Comparison of ENCODE assay signal across 10 cellular contexts in genomic region chr16:46885960-46886763, GRCh38. TPM values are rescaled to one million over a fixed set of nuclear protein-coding genes. Genes with fewer than 3 reads are reported as not detected.
DNase-seq lines count a peak whose midpoint lies in the region; ATAC-seq, FAIRE-seq and TF ChIP-seq lines count a peak whose summit lies in the region.
"Had no signal": no experiment of that assay in that cellular context is flagged by ENCODE, and none has a peak within 500 bp of the region (broad histone marks: within the 10 kb centered on the region; RNA-seq: fewer than 3 reads in every experiment).

No MANE protein-coding gene starts in this region.

- H3K36me3 ChIP-seq in mammary epithelial cell (ENCODE audit: insufficient read depth, low read length) (peaks cover 3% of the 10 kb centered on the region), vagina (no peaks in the 10 kb centered on the region)

- CTCF ChIA-PET in mammary epithelial cell (lab: Charles Lee; ENCODE audit: low non-redundant PET), result interaction anchor here (1.2 kb wide), 1 partner anchor 32 kb away, joined by 3 read pairs; no protein-coding TSS in a partner anchor

- H3K27ac ChIP-seq in mammary epithelial cell (ENCODE audit: insufficient read depth, low read depth, low read length), result no peak overlapping the region
- peak overlapping the region; percentile 41 for H3K27ac ChIP-seq in vagina

- H3K4me3 Mint-ChIP-seq in stimulated activated naive CD8-positive, alpha-beta T cell treated with anti-CD3 and anti-CD28 coated beads, Interleukin-15, amount 100 ng/mL, for 72 hours, result peak overlapping the region; percentile 83 to 92

- H3K79me2 ChIP-seq in mammary epithelial cell (ENCODE audit: insufficient read depth, low read length), result peaks cover 49% of the 10 kb centered on the region

- no peak overlapping the region for H3K27ac Mint-ChIP-seq in stimulated activated naive CD8-positive, alpha-beta T cell treated with anti-CD3 and anti-CD28 coated beads, Interleukin-15, amount 100 ng/mL, for 72 hours

- dilution Hi-C loops in mammary epithelial cell (cut with HindIII; ENCODE audit: low sequenced_read_pairs), result no loop called here

- H3K9me3 Mint-ChIP-seq in stimulated activated naive CD8-positive, alpha-beta T cell treated with anti-CD3 and anti-CD28 coated beads, Interleukin-15, amount 100 ng/mL, for 72 hours, result no peaks in the 10 kb centered on the region

- H4K20me1 ChIP-seq in mammary epithelial cell (ENCODE audit: insufficient read depth, low read length), result no peaks in the 10 kb centered on the region

- intact Hi-C loops in mammary epithelial cell (cut with micrococcal nuclease), result loop anchor here (2.0 kb wide), 1 partner anchor 23 kb away; no protein-coding TSS in a partner anchor
- intact Hi-C loops in vagina (cut with DNase I), result no loop called here

- no peak for FAIRE-seq in frontal cortex (lab: Jason Lieb, UNC)
- FAIRE-seq: endometrium had no signal

- H3K27me3 ChIP-seq in mammary epithelial cell (ENCODE audit: insufficient read depth, low read length) (no peaks in the 10 kb centered on the region), vagina (no peaks in the 10 kb centered on the region)

- in situ Hi-C loops in mammary epithelial cell (cut with MboI; ENCODE audit: low sequenced_read_pairs in 2 of 2), result no loop called here

- TF ChIP-seq CTCF in mammary epithelial cell (conservative IDR thresholded peaks at IDR 0.05 in 1 of 2, IDR thresholded peaks at IDR 0.05 in 1 of 2; ENCODE audit: extremely low read depth in 1 of 2, insufficient read depth in 1 of 2, low read depth in 1 of 2, low read length in 2 of 2), result no peak
- no peak for TF ChIP-seq CTCF in vagina (IDR thresholded peaks at IDR 0.05)

- H3K9me3 ChIP-seq in mammary epithelial cell (replicated peaks; ENCODE audit: insufficient read depth, low read length) (no peaks in the 10 kb centered on the region), vagina (no peaks in the 10 kb centered on the region)

- peaks cover 30% of the 10 kb centered on the region for H3K4me1 Mint-ChIP-seq in stimulated activated naive CD8-positive, alpha-beta T cell treated with anti-CD3 and anti-CD28 coated beads, Interleukin-15, amount 100 ng/mL, for 72 hours

- peak overlapping the region; percentile 56 for H3K9ac ChIP-seq in mammary epithelial cell (ENCODE audit: insufficient read depth, low read length)

- H3K4me2 ChIP-seq in mammary epithelial cell (ENCODE audit: insufficient read depth, low read depth, low read length), result peak overlapping the region; percentile 75

- H2AFZ ChIP-seq in mammary epithelial cell (ENCODE audit: low read depth, low read length), result peak overlapping the region; percentile 47

- DNase-seq in stimulated activated naive CD8-positive, alpha-beta T cell treated with anti-CD3 and anti-CD28 coated beads, Interleukin-15, amount 100 ng/mL, for 72 hours, result no peak
- DNase-seq in stimulated activated naive CD8-positive, alpha-beta T cell treated with anti-CD3 and anti-CD28 coated beads, Interleukin-15, Interleukin-2, amounts not matched to agents 100 U/mL and 50 U/mL, for 24 hours, result no peak
- DNase-seq in mammary epithelial cell (peak; percentile 66), medulla oblongata (ENCODE audit: extremely low spot score) (peak; percentile 78), vagina (ENCODE audit: extremely low spot score in 2 of 2) (no peak), NCI-H524 (lab: John Stamatoyannopoulos, UW) (no peak), frontal cortex (ENCODE audit: low spot score in 2 of 2) (no peak)
- DNase-seq: SHP77 treated with DMSO at 0.1 percent for 48 hours had no signal

- WGBS in mammary epithelial cell (ENCODE audit: low coverage, missing lambda C conversion rate), result 6% methylated on average over 12 of the region's 12 CpGs

- H3K4me3 ChIP-seq in mammary epithelial cell (replicated peaks in 1 of 3; ENCODE audit: insufficient read depth in 1 of 3, low read depth in 2 of 3, low read length in 3 of 3) (peak overlapping the region; percentile 64 to 91 (median 91)), vagina (peak overlapping the region in 1 of 2 donors; percentile 77)

- TF ChIP-seq POLR2A in vagina (IDR thresholded peaks at IDR 0.05), result peak in 1 of 2 donors; percentile 14

- BruUV-seq in mammary epithelial cell (replicated peaks; lab: Mats Ljungman, UMichigan), result no TSS peak

- peaks cover 38% of the 10 kb centered on the region for H3K27me3 Mint-ChIP-seq in stimulated activated naive CD8-positive, alpha-beta T cell treated with anti-CD3 and anti-CD28 coated beads, Interleukin-15, amount 100 ng/mL, for 72 hours

- H3K4me1 ChIP-seq in mammary epithelial cell (ENCODE audit: insufficient read depth, low read length), result peaks cover 23% of the 10 kb centered on the region
- peaks cover 13% of the 10 kb centered on the region for H3K4me1 ChIP-seq in vagina

- ATAC-seq in stimulated activated naive CD8-positive, alpha-beta T cell treated with anti-CD3 and anti-CD28 coated beads, Interleukin-15, amount 100 ng/mL, for 72 hours, result no peak
- ATAC-seq in stimulated activated naive CD8-positive, alpha-beta T cell treated with anti-CD3 and anti-CD28 coated beads, Interleukin-15, Interleukin-2, amounts not matched to agents 100 U/mL and 50 U/mL, for 24 hours, result no peak
- ATAC-seq in GM18858 (IDR thresholded peaks at IDR 0.05; ENCODE audit: unreplicated experiment), result no peak

RNA-seq across cellular contexts. Expression of gene GPT2, which starts 2.0 kb away (rescaled TPM):
- 10 to 100 TPM; 59.9 to 81.5 TPM for total RNA-seq in mammary epithelial cell
- 34.8 TPM for polyA plus RNA-seq in mammary epithelial cell
- polyA minus RNA-seq in mammary epithelial cell, result 25.3 TPM
- 18.4 TPM for total RNA-seq in vagina
- total RNA-seq in frontal cortex, result 19.6 TPM

RNA-seq across cellular contexts. Expression of gene C16orf87, which starts 55.2 kb away (rescaled TPM):
- 10 to 100 TPM in 1 of 2 donors, 1 to 10 TPM in 1; 8.0 to 12.3 TPM for total RNA-seq in mammary epithelial cell
- polyA plus RNA-seq in mammary epithelial cell, result 3.5 TPM
- polyA minus RNA-seq in mammary epithelial cell, result 4.4 TPM
- total RNA-seq in vagina, result 7.9 TPM
- 40.8 TPM for total RNA-seq in frontal cortex

Comparison
In these comparisons a context has a peak if more than half of its experiments do, and no peak if none do; other contexts are left out.
1. DNase-seq: peak in mammary epithelial cell (single experiment) and medulla oblongata (single experiment); none in stimulated activated naive CD8-positive, alpha-beta T cell treated with anti-CD3 and anti-CD28 coated beads, Interleukin-15, amount 100 ng/mL, for 72 hours (0 of 2), stimulated activated naive CD8-positive, alpha-beta T cell treated with anti-CD3 and anti-CD28 coated beads, Interleukin-15, Interleukin-2, amounts not matched to agents 100 U/mL and 50 U/mL, for 24 hours (single experiment), vagina (0 of 2), NCI-H524 (0 of 2) and frontal cortex (0 of 2).